In the genomic region with DNA sequence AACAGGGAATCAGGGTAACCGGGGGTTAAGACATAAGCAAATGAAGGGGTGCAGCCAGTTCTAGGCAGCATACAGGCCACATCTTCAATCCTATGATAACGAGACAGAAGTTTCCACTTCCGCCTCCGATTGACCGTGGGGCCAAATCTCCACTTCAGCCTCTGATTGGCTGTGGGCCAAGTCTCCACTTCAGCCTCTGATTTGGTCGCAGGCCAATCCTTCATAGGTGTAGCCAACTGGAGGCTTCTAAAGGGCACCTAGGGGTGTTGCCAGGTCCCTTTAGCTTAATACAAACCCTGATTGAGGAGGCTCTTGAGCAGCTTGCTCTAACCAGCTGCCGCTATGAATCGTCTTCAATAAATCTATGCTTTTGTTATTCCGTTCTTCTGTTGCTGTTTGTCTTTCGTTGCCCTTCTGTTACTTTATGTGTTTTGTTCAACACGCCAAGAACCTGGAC, we compare ENCODE assay signal across 9 cellular contexts. TPM values are rescaled to one million over a fixed set of nuclear protein-coding genes. Genes with fewer than 3 reads are reported as not detected.
DNase-seq lines count a peak whose midpoint lies in the region; ATAC-seq, FAIRE-seq and TF ChIP-seq lines count a peak whose summit lies in the region.
"Had no signal": no experiment of that assay in that cellular context is flagged by ENCODE, and none has a peak within 500 bp of the region (broad histone marks: within the 10 kb centered on the region; RNA-seq: fewer than 3 reads in every experiment).

No MANE protein-coding gene starts in this region.

- peak overlapping the region; percentile 88 for H3K4me3 Mint-ChIP-seq in endothelial cell (ENCODE audit: unreplicated experiment)

- intact Hi-C loops in stomach (cut with DNase I; ENCODE audit: low total_unique reads), result no loop called here

- no peaks in the 10 kb centered on the region for H3K27me3 ChIP-seq in stomach
- H3K27me3 ChIP-seq: upper lobe of left lung had no signal

- WGBS in stomach, 5 donors, result 23 to 35% (median 30%) methylated on average over 11 of the region's 11 CpGs

- peaks cover 17% of the 10 kb centered on the region for H3K4me1 Mint-ChIP-seq in endothelial cell (ENCODE audit: unreplicated experiment)

- peaks cover 16 to 35% (median 30%) of the 10 kb centered on the region in 4 donors for H3K4me1 ChIP-seq in stomach

- peak overlapping the region; percentile 92 for H3K27ac Mint-ChIP-seq in endothelial cell (ENCODE audit: unreplicated experiment)

- no peaks in the 10 kb centered on the region for H3K27me3 Mint-ChIP-seq in endothelial cell (ENCODE audit: unreplicated experiment)

- DNase-seq in D721Med (ENCODE audit: insufficient read length, low spot score) (peak; percentile 18), NCI-H510A (lab: John Stamatoyannopoulos, UW) (peak; percentile 88), endothelial cell (ENCODE audit: low spot score) (peak; percentile 57), stomach (peak; percentile 91)

- peaks cover 6% of the 10 kb centered on the region for H3K36me3 Mint-ChIP-seq in endothelial cell (ENCODE audit: low read depth, unreplicated experiment)

- ATAC-seq in HG02610 (IDR thresholded peaks at IDR 0.05; ENCODE audit: unreplicated experiment), result peak; percentile 71
- ATAC-seq in HG03135 (IDR thresholded peaks at IDR 0.05; ENCODE audit: unreplicated experiment), result no peak
- ATAC-seq in GM19467 (IDR thresholded peaks at IDR 0.05; ENCODE audit: unreplicated experiment), result no peak
- no peak for ATAC-seq in HG03196 (IDR thresholded peaks at IDR 0.05; ENCODE audit: unreplicated experiment)

- no peak for TF ChIP-seq POLR2A in stomach (IDR thresholded peaks at IDR 0.05)

- H3K9me3 ChIP-seq in stomach, result no peaks in the 10 kb centered on the region
- H3K9me3 ChIP-seq: upper lobe of left lung had no signal

- TF ChIP-seq EP300 in stomach (IDR thresholded peaks at IDR 0.05), result no peak

- H3K9me3 Mint-ChIP-seq in endothelial cell (ENCODE audit: unreplicated experiment), result no peaks in the 10 kb centered on the region

- FAIRE-seq in D721Med (lab: Jason Lieb, UNC), result peak; percentile 58

- H3K36me3 ChIP-seq in stomach, result peaks cover 0 to 19% (median 17%) of the 10 kb centered on the region in 4 donors

- H3K4me3 ChIP-seq in stomach, result no peak overlapping the region

- H3K27ac ChIP-seq in stomach, result peak overlapping the region in 2 of 5 donors; percentile 3 to 27
- H3K27ac ChIP-seq: upper lobe of left lung had no signal

- TF ChIP-seq CTCF in D721Med (IDR thresholded peaks at IDR 0.05; ENCODE audit: insufficient read depth, missing control alignments) (no peak), endothelial cell (IDR thresholded peaks at IDR 0.05; ENCODE audit: unreplicated experiment) (no peak), stomach (IDR thresholded peaks at IDR 0.05) (no peak)

RNA-seq across cellular contexts. Expression of a gene that starts 2.1 kb away (rescaled TPM):
- 282 TPM for total RNA-seq in endothelial cell (ENCODE audit: unreplicated experiment)
- 100 to 1,000 TPM in 4 of 5 donors, 10 to 100 TPM in 1; 32.1 to 302 (median 241) TPM for total RNA-seq in stomach
- 100 to 1,000 TPM; 194 to 227 (median 213) TPM for polyA plus RNA-seq in stomach

RNA-seq across cellular contexts. Expression of a gene that starts 10.3 kb away (rescaled TPM):
- total RNA-seq in endothelial cell (ENCODE audit: unreplicated experiment) (not detected), stomach (not detected)
- polyA plus RNA-seq in stomach, result not detected
- total RNA-seq: upper lobe of left lung had no signal

Comparison
In these comparisons a context has a peak if more than half of its experiments do, and no peak if none do; other contexts are left out.
1. DNase-seq: peak in every context shown above with its lines; median percentile 91 in stomach; 88 in NCI-H510A; 57 in endothelial cell; 18 in D721Med.